In the genomic region with DNA sequence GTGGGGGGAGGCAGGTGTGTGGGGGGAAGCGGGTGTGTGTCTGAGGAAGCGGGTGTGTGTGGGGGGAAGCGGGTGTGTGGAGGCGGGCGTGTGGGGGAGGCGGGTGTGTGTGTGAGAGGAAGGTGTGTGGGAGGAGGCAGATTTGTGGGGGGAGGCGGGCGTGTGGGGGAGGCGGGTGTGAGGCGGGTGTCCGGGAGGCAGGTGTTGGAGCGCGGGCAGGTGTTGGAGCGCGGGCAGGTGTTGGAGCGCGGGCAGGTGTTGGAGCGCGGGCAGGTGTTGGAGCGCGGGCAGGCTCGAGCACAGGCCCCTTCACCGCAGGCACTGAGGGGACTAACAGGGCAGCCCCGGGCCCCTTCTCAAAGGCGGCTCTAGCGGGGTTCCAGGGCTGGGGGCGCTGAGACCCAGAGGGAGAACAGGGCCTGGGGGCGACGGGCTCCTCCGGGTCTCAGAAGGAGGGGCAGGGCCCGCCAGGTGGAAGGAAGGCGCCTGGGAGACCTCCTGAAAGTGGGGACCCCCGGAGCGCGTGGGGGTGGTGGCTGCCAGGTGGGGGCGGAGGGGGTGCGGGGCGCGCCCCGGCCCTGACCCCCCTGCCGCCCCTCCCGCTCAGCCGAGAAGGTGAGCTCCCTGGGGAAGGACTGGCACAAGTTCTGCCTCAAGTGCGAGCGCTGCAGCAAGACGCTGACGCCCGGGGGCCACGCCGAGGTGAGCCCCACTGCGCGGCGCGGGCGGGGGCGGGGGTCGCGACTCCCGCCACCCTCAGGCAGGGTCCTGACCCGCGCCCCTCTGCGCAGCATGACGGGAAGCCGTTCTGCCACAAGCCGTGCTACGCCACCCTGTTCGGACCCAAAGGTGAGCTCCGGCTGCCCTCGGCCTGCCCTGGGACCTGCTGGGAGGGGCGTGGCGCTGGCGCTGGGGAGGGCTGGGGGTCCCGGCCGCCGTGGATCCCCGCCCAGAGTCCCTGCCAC, we compare ENCODE assay signal across 9 cellular contexts. TPM values are rescaled to one million over a fixed set of nuclear protein-coding genes. Genes with fewer than 3 reads are reported as not detected.
DNase-seq lines count a peak whose midpoint lies in the region; ATAC-seq and TF ChIP-seq lines count a peak whose summit lies in the region.
"Had no signal": no experiment of that assay in that cellular context is flagged by ENCODE, and none has a peak within 500 bp of the region (broad histone marks: within the 10 kb centered on the region; RNA-seq: fewer than 3 reads in every experiment).

No MANE protein-coding gene starts in this region.

- BruUV-seq in mammary epithelial cell (replicated peaks; lab: Mats Ljungman, UMichigan), result no TSS peak

- H3K27me3 ChIP-seq in breast epithelium (no peaks in the 10 kb centered on the region), mammary epithelial cell (ENCODE audit: insufficient read depth, low read length) (no peaks in the 10 kb centered on the region), right cardiac atrium (ENCODE audit: control insufficient read depth, insufficient read depth) (no peaks in the 10 kb centered on the region), thoracic aorta (replicated peaks; ENCODE audit: insufficient read depth) (no peaks in the 10 kb centered on the region)

- no peak for ATAC-seq in right cardiac atrium
- no peak for ATAC-seq in thoracic aorta (ENCODE audit: insufficient number of reproducible peaks, low FRiP score, low read depth)
- no peak for ATAC-seq in HG02623 (IDR thresholded peaks at IDR 0.05; ENCODE audit: unreplicated experiment)
- ATAC-seq: HepG2 had no signal

- in situ Hi-C loops in mammary epithelial cell (cut with MboI; ENCODE audit: low sequenced_read_pairs in 2 of 2), result no loop called here

- DNase-seq in breast epithelium (ENCODE audit: low spot score in 2 of 2) (no peak), mammary epithelial cell (no peak), T-helper 9 cell (peak; percentile 75), right cardiac atrium (peak in 1 of 3 donors; percentile 68), thoracic aorta (ENCODE audit: low spot score) (no peak), medulla oblongata (ENCODE audit: extremely low spot score) (no peak)
- no peak for DNase-seq in activated CD4-positive, CD25-positive, alpha-beta regulatory T cell treated with anti-CD3 and anti-CD28 coated beads, Interleukin-2, amount 50 U/mL, for 72 hours

- H3K4me3 ChIP-seq in breast epithelium (peak overlapping the region in 1 of 3 donors; percentile 97), mammary epithelial cell (replicated peaks in 1 of 3; ENCODE audit: insufficient read depth in 1 of 3, low read depth in 2 of 3, low read length in 3 of 3) (no peak overlapping the region), right cardiac atrium (ENCODE audit: low read length) (peak overlapping the region; percentile 84), thoracic aorta (peak overlapping the region; percentile 99)

- TF ChIP-seq CTCF in breast epithelium (IDR thresholded peaks at IDR 0.05) (no peak), mammary epithelial cell (conservative IDR thresholded peaks at IDR 0.05 in 1 of 2, IDR thresholded peaks at IDR 0.05 in 1 of 2; ENCODE audit: extremely low read depth in 1 of 2, insufficient read depth in 1 of 2, low read depth in 1 of 2, low read length in 2 of 2) (no peak), thoracic aorta (IDR thresholded peaks at IDR 0.05) (no peak)

- intact Hi-C loops in breast epithelium (cut with DNase I; ENCODE audit: low total_unique reads) (no loop called here), mammary epithelial cell (cut with micrococcal nuclease) (no loop called here), right cardiac atrium (cut with DNase I) (no loop called here)

- no peak overlapping the region for H3K4me2 ChIP-seq in mammary epithelial cell (ENCODE audit: insufficient read depth, low read depth, low read length)

- dilution Hi-C loops in mammary epithelial cell (cut with HindIII; ENCODE audit: low sequenced_read_pairs), result no loop called here

- WGBS in mammary epithelial cell (ENCODE audit: low coverage, missing lambda C conversion rate), result no CpG with 5 or more reads among the region's 76 CpGs
- 58% methylated on average over 70 of the region's 76 CpGs for WGBS in right cardiac atrium

- peaks cover 16% of the 10 kb centered on the region for H3K79me2 ChIP-seq in mammary epithelial cell (ENCODE audit: insufficient read depth, low read length)

- H2AFZ ChIP-seq in mammary epithelial cell (ENCODE audit: low read depth, low read length), result no peak overlapping the region

- H3K4me1 ChIP-seq in breast epithelium, result peaks cover 36 to 41% of the 10 kb centered on the region in 2 donors
- peaks cover 59% of the 10 kb centered on the region for H3K4me1 ChIP-seq in mammary epithelial cell (ENCODE audit: insufficient read depth, low read length)
- peaks cover 11% of the 10 kb centered on the region for H3K4me1 ChIP-seq in right cardiac atrium (ENCODE audit: control insufficient read depth, insufficient read depth, low read length)
- H3K4me1 ChIP-seq in thoracic aorta (ENCODE audit: control insufficient read depth in 1 of 2, low read depth in 2 of 2), result peaks cover 25 to 61% of the 10 kb centered on the region in 2 donors

- H4K20me1 ChIP-seq in mammary epithelial cell (ENCODE audit: insufficient read depth, low read length), result no peaks in the 10 kb centered on the region

- H3K9me3 ChIP-seq in breast epithelium (no peaks in the 10 kb centered on the region), mammary epithelial cell (replicated peaks; ENCODE audit: insufficient read depth, low read length) (no peaks in the 10 kb centered on the region), right cardiac atrium (ENCODE audit: control insufficient read depth, low read length) (no peaks in the 10 kb centered on the region), thoracic aorta (no peaks in the 10 kb centered on the region)

- CTCF ChIA-PET in mammary epithelial cell (lab: Charles Lee; ENCODE audit: low non-redundant PET), result no interaction called here

- H3K9ac ChIP-seq in mammary epithelial cell (ENCODE audit: insufficient read depth, low read length), result no peak overlapping the region

- no peak for TF ChIP-seq POLR2A in breast epithelium (IDR thresholded peaks at IDR 0.05)

- H3K36me3 ChIP-seq in breast epithelium (no peaks in the 10 kb centered on the region), mammary epithelial cell (ENCODE audit: insufficient read depth, low read length) (no peaks in the 10 kb centered on the region), thoracic aorta (peaks cover 6% of the 10 kb centered on the region)

- H3K27ac ChIP-seq in breast epithelium (peak overlapping the region; percentile 36 to 99), mammary epithelial cell (ENCODE audit: insufficient read depth, low read depth, low read length) (no peak overlapping the region), right cardiac atrium (ENCODE audit: low read length) (peak overlapping the region; percentile 95), thoracic aorta (no peak overlapping the region)

RNA-seq across cellular contexts. Expression of gene CRIP2, which starts 3.3 kb away (rescaled TPM):
- 100 to 1,000 TPM in 1 of 3 donors, 10 to 100 TPM in 2; 46.2 to 146 (median 92.1) TPM for total RNA-seq in breast epithelium
- total RNA-seq in mammary epithelial cell, result 100 to 1,000 TPM in 1 of 2 donors, 10 to 100 TPM in 1; 97.7 to 103 TPM
- polyA plus RNA-seq in mammary epithelial cell, result 120 TPM
- 52.5 TPM for polyA minus RNA-seq in mammary epithelial cell
- 1,000 to 10,000 TPM; 1,091 to 1,370 (median 1,238) TPM for total RNA-seq in right cardiac atrium
- 1,790 TPM for polyA plus RNA-seq in right cardiac atrium
- total RNA-seq in thoracic aorta, result 100 to 1,000 TPM; 307 to 748 TPM

RNA-seq across cellular contexts. Expression of gene CRIP1, which starts 8.7 kb away (rescaled TPM):
- total RNA-seq in breast epithelium (10 to 100 TPM; 24.1 to 32.8 (median 32.8) TPM), mammary epithelial cell (under 1 TPM; 0.50 to 0.59 TPM), right cardiac atrium (100 to 1,000 TPM; 161 to 218 (median 192) TPM), thoracic aorta (100 to 1,000 TPM in 1 of 2 donors, 10 to 100 TPM in 1; 75.4 to 325 TPM)
- polyA plus RNA-seq in mammary epithelial cell (0.37 TPM), right cardiac atrium (243 TPM)
- not detected for polyA minus RNA-seq in mammary epithelial cell

RNA-seq across cellular contexts. Expression of gene TEDC1, which starts 13.1 kb away (rescaled TPM):
- 1 to 10 TPM; 4.9 to 7.8 (median 6.7) TPM for total RNA-seq in breast epithelium
- total RNA-seq in mammary epithelial cell, result 10 to 100 TPM in 1 of 2 donors, 1 to 10 TPM in 1; 3.5 to 21.3 TPM
- polyA plus RNA-seq in mammary epithelial cell, result 12.6 TPM
- 2.1 TPM for polyA minus RNA-seq in mammary epithelial cell
- 1 to 10 TPM; 5.2 to 6.9 (median 5.8) TPM for total RNA-seq in right cardiac atrium
- 6.5 TPM for polyA plus RNA-seq in right cardiac atrium
- total RNA-seq in thoracic aorta, result 10 to 100 TPM in 1 of 2 donors, 1 to 10 TPM in 1; 7.8 to 42.1 TPM

RNA-seq across cellular contexts. Expression of gene TMEM121, which starts 48.4 kb away (rescaled TPM):
- total RNA-seq in breast epithelium, result 1 to 10 TPM; 2.4 to 9.2 (median 9.2) TPM
- 1 to 10 TPM; 2.2 to 6.0 TPM for total RNA-seq in mammary epithelial cell
- 1.9 TPM for polyA plus RNA-seq in mammary epithelial cell
- not detected for polyA minus RNA-seq in mammary epithelial cell
- total RNA-seq in right cardiac atrium, result 1 to 10 TPM; 2.8 to 4.4 (median 3.6) TPM
- 2.3 TPM for polyA plus RNA-seq in right cardiac atrium
- total RNA-seq in thoracic aorta, result 1 to 10 TPM; 2.6 to 5.5 TPM

RNA-seq across cellular contexts. Expression of gene MTA1, which starts 58.3 kb away (rescaled TPM):
- total RNA-seq in breast epithelium (10 to 100 TPM; 50.7 to 70.1 (median 68.8) TPM), mammary epithelial cell (100 to 1,000 TPM in 1 of 2 donors, 10 to 100 TPM in 1; 52.3 to 120 TPM), right cardiac atrium (100 to 1,000 TPM; 121 to 179 (median 157) TPM), thoracic aorta (10 to 100 TPM; 77.2 to 84.1 TPM)
- polyA plus RNA-seq in mammary epithelial cell (50.7 TPM), right cardiac atrium (131 TPM)
- polyA minus RNA-seq in mammary epithelial cell, result 54.0 TPM

Comparison
In these comparisons a context has a peak if more than half of its experiments do, and no peak if none do; other contexts are left out.
1. H3K27ac ChIP-seq: peak in breast epithelium (2 of 2) and right cardiac atrium (single experiment); none in mammary epithelial cell (single experiment) and thoracic aorta (0 of 2).
2. RNA of gene CRIP1, which starts 8.7 kb away (total RNA-seq): 75.4 to 325 TPM in thoracic aorta, 161 to 218 TPM in right cardiac atrium and 24.1 to 32.8 TPM in breast epithelium; 0.50 to 0.59 TPM in mammary epithelial cell; every median in the first group is over 10 times any median in the second.
3. H3K4me3 ChIP-seq: peak in right cardiac atrium (single experiment) and thoracic aorta (single experiment); none in mammary epithelial cell (0 of 3).